In genomic region chr1:172477216-172477615, GRCh38 we compare ENCODE assay signal across 25 cellular contexts. TPM values are rescaled to one million over a fixed set of nuclear protein-coding genes. Genes with fewer than 3 reads are reported as not detected.
DNase-seq lines count a peak whose midpoint lies in the region; ATAC-seq and TF ChIP-seq lines count a peak whose summit lies in the region.
"Had no signal": no experiment of that assay in that cellular context is flagged by ENCODE, and none has a peak within 500 bp of the region (broad histone marks: within the 10 kb centered on the region; RNA-seq: fewer than 3 reads in every experiment).

No MANE protein-coding gene starts in this region.

- H3K4me1 ChIP-seq in mesendoderm (ENCODE audit: control insufficient read depth, low read depth, low read length) = peaks cover 2% of the 10 kb centered on the region
- H3K4me1 ChIP-seq: BE2C, Peyer's patch had no signal

- H3K27me3 ChIP-seq in mesendoderm (ENCODE audit: insufficient read depth, low read length, poor library complexity) = no peaks in the 10 kb centered on the region
- H3K27me3 ChIP-seq: BE2C, Peyer's patch had no signal

- no peak overlapping the region for H2BK5ac ChIP-seq in mesendoderm (ENCODE audit: low read length)

- TF ChIP-seq CTCF in Calu3 (IDR thresholded peaks at IDR 0.05; ENCODE audit: unreplicated experiment) (no peak), epithelial cell of esophagus (IDR thresholded peaks at IDR 0.05; ENCODE audit: insufficient read depth, low read depth, low read length, missing control alignments) (no peak), GM13977 (IDR thresholded peaks at IDR 0.05; ENCODE audit: extremely low read depth, insufficient read depth, missing control alignments) (no peak)

- no peak overlapping the region for H4K5ac ChIP-seq in mesendoderm (ENCODE audit: low read length)

- no CpG with 5 or more reads among the region's 2 CpGs for WGBS in mesendoderm (ENCODE audit: extremely low coverage, insufficient coverage, low lambda C conversion rate)

- peak overlapping the region; percentile 82 for H2BK120ac ChIP-seq in mesendoderm (ENCODE audit: low read depth, low read length)

- H3K27ac Mint-ChIP-seq in Calu3 (ENCODE audit: unreplicated experiment) = peak overlapping the region; percentile 9
- H3K27ac Mint-ChIP-seq in activated T-cell treated with anti-CD3 and anti-CD28 coated beads, Interleukin-2, amount 50 U/mL, for 72 hours = no peak overlapping the region
- H3K27ac Mint-ChIP-seq: HFFc6 had no signal

- H3K4ac ChIP-seq in mesendoderm (ENCODE audit: low read depth, low read length) = no peak overlapping the region

- peak overlapping the region; percentile 13 for H4K8ac ChIP-seq in mesendoderm (ENCODE audit: low read depth, low read length)

- no peak overlapping the region for H3K4me2 ChIP-seq in mesendoderm (ENCODE audit: low read length)

- H3K4me1 Mint-ChIP-seq in Calu3 (ENCODE audit: low read depth, unreplicated experiment) = peaks cover 68% of the 10 kb centered on the region
- H3K4me1 Mint-ChIP-seq in activated T-cell treated with anti-CD3 and anti-CD28 coated beads, Interleukin-2, amount 50 U/mL, for 72 hours (ENCODE audit: low read depth) = peaks cover 7% of the 10 kb centered on the region

- no peak overlapping the region for H3K9ac ChIP-seq in mesendoderm (ENCODE audit: low read length)

- intact Hi-C loops in Calu3 (cut with micrococcal nuclease; ENCODE audit: unreplicated experiment) = no loop called here

- BruUV-seq in Calu3 (replicated peaks; lab: Mats Ljungman, UMichigan) = no TSS peak

- H3K79me1 ChIP-seq in mesendoderm (ENCODE audit: low read length) = no peaks in the 10 kb centered on the region

- CTCF ChIA-PET in Calu3 (lab: Charles Lee) = no interaction called here

- DNase-seq in Calu3 (no peak), M059J (ENCODE audit: low read depth) (peak; percentile 75), epithelial cell of esophagus (ENCODE audit: low read depth) (peak; percentile 51), mesendoderm (no peak), GM13977 (ENCODE audit: low spot score) (no peak), AG08396 (ENCODE audit: low spot score) (no peak)
- DNase-seq in activated T-cell treated with anti-CD3 and anti-CD28 coated beads, Interleukin-2, amount 50 U/mL, for 72 hours = no peak
- DNase-seq: BE2C; COR-L47; DND-41; H7; HFFc6; KBM-7; NCI-H1105; NCI-H146; NCI-H2029; NCI-H2227 treated with DMSO at 0.1 percent for 48 hours; NCI-H510A; NCI-H748 treated with DMSO at 0.1 percent for 48 hours; NK-92 treated with Interleukin-12 subunit alpha and Interleukin-12 subunit beta, amount 100 ng/mL, for 24 hours; Peyer's patch; Right ventricle myocardium superior had no signal

- no peaks in the 10 kb centered on the region for H3K79me2 ChIP-seq in mesendoderm (ENCODE audit: control insufficient read depth, insufficient read depth, low read length)

- no peaks in the 10 kb centered on the region for H3K36me3 Mint-ChIP-seq in Calu3 (ENCODE audit: insufficient read depth, unreplicated experiment)
- no peaks in the 10 kb centered on the region for H3K36me3 Mint-ChIP-seq in activated T-cell treated with anti-CD3 and anti-CD28 coated beads, Interleukin-2, amount 50 U/mL, for 72 hours (ENCODE audit: insufficient read depth in 2 of 2)

- in situ Hi-C loops in GM13977 (cut with MboI; ENCODE audit: low pct_unique_long_range_greater_than_20kb, low sequenced_read_pairs, unreplicated experiment) = no loop called here

- no peak overlapping the region for H2BK15ac ChIP-seq in mesendoderm (replicated peaks; ENCODE audit: low read depth)

- no peak overlapping the region for H3K56ac ChIP-seq in mesendoderm (ENCODE audit: low read length)

- H3K18ac ChIP-seq in mesendoderm (ENCODE audit: low read length) = peak overlapping the region; percentile 51

- H3K23ac ChIP-seq in mesendoderm (ENCODE audit: low read length) = no peak overlapping the region

- no peak overlapping the region for H2AK5ac ChIP-seq in mesendoderm (ENCODE audit: low read length)

- no peaks in the 10 kb centered on the region for H3K27me3 Mint-ChIP-seq in Calu3 (ENCODE audit: unreplicated experiment)
- H3K27me3 Mint-ChIP-seq in activated T-cell treated with anti-CD3 and anti-CD28 coated beads, Interleukin-2, amount 50 U/mL, for 72 hours (ENCODE audit: low read depth) = peaks cover 13% of the 10 kb centered on the region

- H3K27ac ChIP-seq in mesendoderm (ENCODE audit: low read depth, low read length) = no peak overlapping the region
- H3K27ac ChIP-seq: Peyer's patch had no signal

- ATAC-seq in HG02623 (IDR thresholded peaks at IDR 0.05; ENCODE audit: unreplicated experiment) = no peak
- no peak for ATAC-seq in activated T-cell treated with anti-CD3 and anti-CD28 coated beads, Interleukin-2, amount 50 U/mL, for 72 hours (replicated peaks in 1 of 2)
- ATAC-seq: GM12878 had no signal

- H3K4me3 ChIP-seq in epithelial cell of esophagus (ENCODE audit: low read length) = no peak overlapping the region
- H3K4me3 ChIP-seq in mesendoderm (ENCODE audit: low read length) = no peak overlapping the region
- H3K4me3 ChIP-seq: GM12878, Peyer's patch had no signal

- H3K9me3 Mint-ChIP-seq in Calu3 (ENCODE audit: low read depth, unreplicated experiment) = no peaks in the 10 kb centered on the region
- no peaks in the 10 kb centered on the region for H3K9me3 Mint-ChIP-seq in activated T-cell treated with anti-CD3 and anti-CD28 coated beads, Interleukin-2, amount 50 U/mL, for 72 hours
- H3K9me3 Mint-ChIP-seq: HFFc6 had no signal

- no peak overlapping the region for H3K4me3 Mint-ChIP-seq in Calu3 (ENCODE audit: low read depth, unreplicated experiment)
- H3K4me3 Mint-ChIP-seq in activated T-cell treated with anti-CD3 and anti-CD28 coated beads, Interleukin-2, amount 50 U/mL, for 72 hours = no peak overlapping the region
- H3K4me3 Mint-ChIP-seq: HFFc6 had no signal

- no peaks in the 10 kb centered on the region for H3K36me3 ChIP-seq in mesendoderm (ENCODE audit: control insufficient read depth, insufficient read depth, low read length)
- H3K36me3 ChIP-seq: BE2C, Peyer's patch had no signal

RNA-seq across cellular contexts. Expression of gene PIGC, which starts 33.3 kb away (rescaled TPM):
- total RNA-seq in Calu3 (2022) = 29.2 TPM in 2 replicates
- 35.5 and 40.6 TPM in 2 replicates for total RNA-seq in M059J (2014; rRNA removed; shearing (Covaris generic))
- polyA plus RNA-seq in mesendoderm (2013, experiment 1 of 2) = 16.2 TPM
- 15.7 TPM for polyA plus RNA-seq in mesendoderm (2013, experiment 2 of 2)
- total RNA-seq in activated T-cell treated with anti-CD3 and anti-CD28 coated beads, Interleukin-2, amount 50 U/mL, for 72 hours = 10 to 100 TPM; 31.4 to 32.7 TPM

RNA-seq across cellular contexts. Expression of gene SUCO, which starts 55.7 kb away (rescaled TPM):
- total RNA-seq in Calu3 (2022) = 65.3 and 84.6 TPM in 2 replicates
- total RNA-seq in M059J (2014; rRNA removed; shearing (Covaris generic)) = 38.0 and 44.1 TPM in 2 replicates
- polyA plus RNA-seq in mesendoderm (2013, experiment 1 of 2) = 20.4 TPM
- polyA plus RNA-seq in mesendoderm (2013, experiment 2 of 2) = 19.6 TPM
- 10 to 100 TPM; 27.6 to 31.3 TPM for total RNA-seq in activated T-cell treated with anti-CD3 and anti-CD28 coated beads, Interleukin-2, amount 50 U/mL, for 72 hours

RNA-seq across cellular contexts. Expression of gene C1orf105, which starts 56.7 kb away (rescaled TPM):
- not detected in 2 replicates for total RNA-seq in Calu3 (2022)
- not detected in 2 replicates for total RNA-seq in M059J (2014; rRNA removed; shearing (Covaris generic))
- polyA plus RNA-seq in mesendoderm (2013, experiment 1 of 2) = not detected
- polyA plus RNA-seq in mesendoderm (2013, experiment 2 of 2) = not detected
- not detected for total RNA-seq in activated T-cell treated with anti-CD3 and anti-CD28 coated beads, Interleukin-2, amount 50 U/mL, for 72 hours
- total RNA-seq: GM12878, H7, HFFc6, Peyer's patch, SK-MEL-5 had no signal
- polyA plus RNA-seq: GM12878 had no signal

Comparison
In these comparisons a context has a peak if more than half of its experiments do, and no peak if none do; other contexts are left out.
1. DNase-seq: peak in M059J (single experiment) and epithelial cell of esophagus (single experiment); none in Calu3 (single experiment), mesendoderm (single experiment), GM13977 (single experiment), AG08396 (single experiment) and activated T-cell treated with anti-CD3 and anti-CD28 coated beads, Interleukin-2, amount 50 U/mL, for 72 hours (0 of 2).